In the genomic region with DNA sequence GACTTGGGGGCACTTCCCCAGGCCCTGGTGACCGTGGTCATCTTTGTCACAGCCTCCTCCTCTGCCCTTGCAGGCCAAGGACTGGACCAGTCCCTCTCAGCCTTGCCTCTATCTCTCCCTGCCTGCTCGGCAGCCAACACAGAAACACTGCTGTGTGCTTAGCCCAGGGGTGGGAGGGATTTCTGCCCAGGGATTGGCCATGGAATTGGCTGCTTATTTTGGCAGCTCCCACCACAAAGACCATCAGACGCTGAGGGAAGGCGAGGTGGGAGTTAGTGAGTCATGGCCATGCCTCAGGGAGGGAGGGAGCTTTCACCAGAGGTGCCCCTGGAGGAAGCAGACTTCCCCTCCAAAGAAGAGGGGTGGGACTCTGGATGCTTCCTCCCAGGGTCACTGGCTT, we compare ENCODE assay signal across 1 cellular context.
TF ChIP-seq lines count a peak whose summit lies in the region.

No MANE protein-coding gene starts in this region.

TF ChIP-seq in GM23338, 12 proteins besides CTCF, POLR2A, EP300 and RAD21:
- TF ChIP-seq, protein P1, sequence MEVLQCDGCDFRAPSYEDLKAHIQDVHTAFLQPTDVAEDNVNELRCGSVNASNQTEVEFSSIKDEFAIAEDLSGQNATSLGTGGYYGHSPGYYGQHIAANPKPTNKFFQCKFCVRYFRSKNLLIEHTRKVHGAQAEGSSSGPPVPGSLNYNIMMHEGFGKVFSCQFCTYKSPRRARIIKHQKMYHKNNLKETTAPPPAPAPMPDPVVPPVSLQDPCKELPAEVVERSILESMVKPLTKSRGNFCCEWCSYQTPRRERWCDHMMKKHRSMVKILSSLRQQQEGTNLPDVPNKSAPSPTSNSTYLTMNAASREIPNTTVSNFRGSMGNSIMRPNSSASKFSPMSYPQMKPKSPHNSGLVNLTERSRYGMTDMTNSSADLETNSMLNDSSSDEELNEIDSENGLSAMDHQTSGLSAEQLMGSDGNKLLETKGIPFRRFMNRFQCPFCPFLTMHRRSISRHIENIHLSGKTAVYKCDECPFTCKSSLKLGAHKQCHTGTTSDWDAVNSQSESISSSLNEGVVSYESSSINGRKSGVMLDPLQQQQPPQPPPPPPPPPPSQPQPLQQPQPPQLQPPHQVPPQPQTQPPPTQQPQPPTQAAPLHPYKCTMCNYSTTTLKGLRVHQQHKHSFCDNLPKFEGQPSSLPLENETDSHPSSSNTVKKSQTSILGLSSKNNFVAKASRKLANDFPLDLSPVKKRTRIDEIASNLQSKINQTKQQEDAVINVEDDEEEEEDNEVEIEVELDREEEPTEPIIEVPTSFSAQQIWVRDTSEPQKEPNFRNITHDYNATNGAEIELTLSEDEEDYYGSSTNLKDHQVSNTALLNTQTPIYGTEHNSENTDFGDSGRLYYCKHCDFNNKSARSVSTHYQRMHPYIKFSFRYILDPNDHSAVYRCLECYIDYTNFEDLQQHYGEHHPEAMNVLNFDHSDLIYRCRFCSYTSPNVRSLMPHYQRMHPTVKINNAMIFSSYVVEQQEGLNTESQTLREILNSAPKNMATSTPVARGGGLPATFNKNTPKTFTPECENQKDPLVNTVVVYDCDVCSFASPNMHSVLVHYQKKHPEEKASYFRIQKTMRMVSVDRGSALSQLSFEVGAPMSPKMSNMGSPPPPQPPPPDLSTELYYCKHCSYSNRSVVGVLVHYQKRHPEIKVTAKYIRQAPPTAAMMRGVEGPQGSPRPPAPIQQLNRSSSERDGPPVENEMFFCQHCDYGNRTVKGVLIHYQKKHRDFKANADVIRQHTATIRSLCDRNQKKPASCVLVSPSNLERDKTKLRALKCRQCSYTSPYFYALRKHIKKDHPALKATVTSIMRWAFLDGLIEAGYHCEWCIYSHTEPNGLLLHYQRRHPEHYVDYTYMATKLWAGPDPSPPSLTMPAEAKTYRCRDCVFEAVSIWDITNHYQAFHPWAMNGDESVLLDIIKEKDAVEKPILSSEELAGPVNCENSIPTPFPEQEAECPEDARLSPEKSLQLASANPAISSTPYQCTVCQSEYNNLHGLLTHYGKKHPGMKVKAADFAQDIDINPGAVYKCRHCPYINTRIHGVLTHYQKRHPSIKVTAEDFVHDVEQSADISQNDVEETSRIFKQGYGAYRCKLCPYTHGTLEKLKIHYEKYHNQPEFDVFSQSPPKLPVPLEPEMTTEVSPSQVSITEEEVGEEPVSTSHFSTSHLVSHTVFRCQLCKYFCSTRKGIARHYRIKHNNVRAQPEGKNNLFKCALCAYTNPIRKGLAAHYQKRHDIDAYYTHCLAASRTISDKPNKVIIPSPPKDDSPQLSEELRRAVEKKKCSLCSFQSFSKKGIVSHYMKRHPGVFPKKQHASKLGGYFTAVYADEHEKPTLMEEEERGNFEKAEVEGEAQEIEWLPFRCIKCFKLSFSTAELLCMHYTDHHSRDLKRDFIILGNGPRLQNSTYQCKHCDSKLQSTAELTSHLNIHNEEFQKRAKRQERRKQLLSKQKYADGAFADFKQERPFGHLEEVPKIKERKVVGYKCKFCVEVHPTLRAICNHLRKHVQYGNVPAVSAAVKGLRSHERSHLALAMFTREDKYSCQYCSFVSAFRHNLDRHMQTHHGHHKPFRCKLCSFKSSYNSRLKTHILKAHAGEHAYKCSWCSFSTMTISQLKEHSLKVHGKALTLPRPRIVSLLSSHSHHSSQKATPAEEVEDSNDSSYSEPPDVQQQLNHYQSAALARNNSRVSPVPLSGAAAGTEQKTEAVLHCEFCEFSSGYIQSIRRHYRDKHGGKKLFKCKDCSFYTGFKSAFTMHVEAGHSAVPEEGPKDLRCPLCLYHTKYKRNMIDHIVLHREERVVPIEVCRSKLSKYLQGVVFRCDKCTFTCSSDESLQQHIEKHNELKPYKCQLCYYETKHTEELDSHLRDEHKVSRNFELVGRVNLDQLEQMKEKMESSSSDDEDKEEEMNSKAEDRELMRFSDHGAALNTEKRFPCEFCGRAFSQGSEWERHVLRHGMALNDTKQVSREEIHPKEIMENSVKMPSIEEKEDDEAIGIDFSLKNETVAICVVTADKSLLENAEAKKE (CRISPR knock-in tag; IDR thresholded peaks at IDR 0.05): no peak
- TF ChIP-seq EZH2 (IDR thresholded peaks at IDR 0.05; ENCODE audit: low read depth, unreplicated experiment) (no peak), POLR2AphosphoS5 (IDR thresholded peaks at IDR 0.05; ENCODE audit: low read depth) (no peak), STAT1 (IDR thresholded peaks at IDR 0.05; ENCODE audit: unreplicated experiment) (no peak), EZH2phosphoT487 (IDR thresholded peaks at IDR 0.05; ENCODE audit: unreplicated experiment) (no peak), CREB1 (CRISPR knock-in tag; IDR thresholded peaks at IDR 0.05; ENCODE audit: low read depth) (no peak), JUNB (IDR thresholded peaks at IDR 0.05; ENCODE audit: unreplicated experiment) (no peak), NANOG (IDR thresholded peaks at IDR 0.05; ENCODE audit: borderline replicate concordance) (no peak), ZNF331 (CRISPR knock-in tag; IDR thresholded peaks at IDR 0.05; ENCODE audit: low read depth) (no peak), ZNF114 (CRISPR knock-in tag; IDR thresholded peaks at IDR 0.05) (no peak)
- TF ChIP-seq, protein P2, sequence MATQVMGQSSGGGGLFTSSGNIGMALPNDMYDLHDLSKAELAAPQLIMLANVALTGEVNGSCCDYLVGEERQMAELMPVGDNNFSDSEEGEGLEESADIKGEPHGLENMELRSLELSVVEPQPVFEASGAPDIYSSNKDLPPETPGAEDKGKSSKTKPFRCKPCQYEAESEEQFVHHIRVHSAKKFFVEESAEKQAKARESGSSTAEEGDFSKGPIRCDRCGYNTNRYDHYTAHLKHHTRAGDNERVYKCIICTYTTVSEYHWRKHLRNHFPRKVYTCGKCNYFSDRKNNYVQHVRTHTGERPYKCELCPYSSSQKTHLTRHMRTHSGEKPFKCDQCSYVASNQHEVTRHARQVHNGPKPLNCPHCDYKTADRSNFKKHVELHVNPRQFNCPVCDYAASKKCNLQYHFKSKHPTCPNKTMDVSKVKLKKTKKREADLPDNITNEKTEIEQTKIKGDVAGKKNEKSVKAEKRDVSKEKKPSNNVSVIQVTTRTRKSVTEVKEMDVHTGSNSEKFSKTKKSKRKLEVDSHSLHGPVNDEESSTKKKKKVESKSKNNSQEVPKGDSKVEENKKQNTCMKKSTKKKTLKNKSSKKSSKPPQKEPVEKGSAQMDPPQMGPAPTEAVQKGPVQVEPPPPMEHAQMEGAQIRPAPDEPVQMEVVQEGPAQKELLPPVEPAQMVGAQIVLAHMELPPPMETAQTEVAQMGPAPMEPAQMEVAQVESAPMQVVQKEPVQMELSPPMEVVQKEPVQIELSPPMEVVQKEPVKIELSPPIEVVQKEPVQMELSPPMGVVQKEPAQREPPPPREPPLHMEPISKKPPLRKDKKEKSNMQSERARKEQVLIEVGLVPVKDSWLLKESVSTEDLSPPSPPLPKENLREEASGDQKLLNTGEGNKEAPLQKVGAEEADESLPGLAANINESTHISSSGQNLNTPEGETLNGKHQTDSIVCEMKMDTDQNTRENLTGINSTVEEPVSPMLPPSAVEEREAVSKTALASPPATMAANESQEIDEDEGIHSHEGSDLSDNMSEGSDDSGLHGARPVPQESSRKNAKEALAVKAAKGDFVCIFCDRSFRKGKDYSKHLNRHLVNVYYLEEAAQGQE (IDR thresholded peaks at IDR 0.05; ENCODE audit: unreplicated experiment): no peak
- TF ChIP-seq, protein P3, sequence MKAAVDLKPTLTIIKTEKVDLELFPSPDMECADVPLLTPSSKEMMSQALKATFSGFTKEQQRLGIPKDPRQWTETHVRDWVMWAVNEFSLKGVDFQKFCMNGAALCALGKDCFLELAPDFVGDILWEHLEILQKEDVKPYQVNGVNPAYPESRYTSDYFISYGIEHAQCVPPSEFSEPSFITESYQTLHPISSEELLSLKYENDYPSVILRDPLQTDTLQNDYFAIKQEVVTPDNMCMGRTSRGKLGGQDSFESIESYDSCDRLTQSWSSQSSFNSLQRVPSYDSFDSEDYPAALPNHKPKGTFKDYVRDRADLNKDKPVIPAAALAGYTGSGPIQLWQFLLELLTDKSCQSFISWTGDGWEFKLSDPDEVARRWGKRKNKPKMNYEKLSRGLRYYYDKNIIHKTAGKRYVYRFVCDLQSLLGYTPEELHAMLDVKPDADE (IDR thresholded peaks at IDR 0.05): no peak
TF ChIP-seq in GM23338: peak in this region for 0.
